In the genomic region with DNA sequence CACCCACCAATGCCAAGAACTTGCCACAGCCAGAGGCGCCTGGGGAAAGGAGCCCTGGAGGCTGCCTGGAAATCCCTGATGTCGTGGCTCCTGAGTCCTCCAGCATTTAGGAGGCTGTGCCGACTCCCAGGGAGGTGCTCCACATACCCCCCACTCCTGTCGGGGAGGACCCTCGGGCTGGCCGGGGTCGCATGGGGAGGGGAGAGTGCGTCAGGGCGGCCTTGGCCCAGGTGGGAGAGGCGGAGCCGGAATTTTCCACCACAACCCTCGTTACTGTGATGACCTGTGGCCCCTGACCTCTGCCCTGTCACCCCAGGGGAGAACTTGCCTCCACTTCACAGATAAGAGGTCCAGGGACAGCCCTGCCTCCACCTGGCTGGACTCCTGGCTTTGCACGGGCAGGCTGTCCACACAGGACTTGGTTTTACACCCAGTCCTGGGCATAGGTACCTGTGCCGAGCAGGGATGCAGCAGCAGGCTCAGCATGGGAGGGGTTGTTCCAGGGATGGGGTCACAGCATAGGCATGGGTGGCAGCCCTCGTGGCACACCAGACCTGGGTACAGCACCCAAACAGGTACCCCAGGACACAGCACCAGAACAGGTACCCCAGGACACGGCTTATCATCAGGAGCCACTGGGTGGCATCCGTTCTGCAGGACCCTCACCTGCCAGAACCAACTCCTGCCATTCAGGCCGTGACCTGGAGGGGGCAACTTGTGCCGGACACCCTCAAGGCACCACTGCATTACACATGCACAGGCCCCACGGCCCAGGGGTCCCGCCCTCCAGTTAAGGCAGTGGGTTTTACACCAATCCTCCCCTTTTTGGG, we compare ENCODE assay signal across 15 cellular contexts. TPM values are rescaled to one million over a fixed set of nuclear protein-coding genes. Genes with fewer than 3 reads are reported as not detected.
DNase-seq lines count a peak whose midpoint lies in the region; ATAC-seq and TF ChIP-seq lines count a peak whose summit lies in the region.
"Had no signal": no experiment of that assay in that cellular context is flagged by ENCODE, and none has a peak within 500 bp of the region (broad histone marks: within the 10 kb centered on the region; RNA-seq: fewer than 3 reads in every experiment).

No MANE protein-coding gene starts in this region.

- H3K4me3 Mint-ChIP-seq in neural crest cell, result no peak overlapping the region
- H3K4me3 Mint-ChIP-seq in activated naive CD8-positive, alpha-beta T cell treated with anti-CD3 and anti-CD28 coated beads, Interleukin-2, amount 50 U/mL, for 24 hours, result no peak overlapping the region
- H3K4me3 Mint-ChIP-seq: activated naive CD4-positive, alpha-beta T cell treated with anti-CD3 and anti-CD28 coated beads, Interleukin-2, amount 50 U/mL, for 24 hours had no signal

- in situ Hi-C loops in GM23248 (cut with MboI), result no loop called here

- no peak overlapping the region for H3K4me3 ChIP-seq in coronary artery
- H3K4me3 ChIP-seq in GM23248, result no peak overlapping the region
- H3K4me3 ChIP-seq: prostate gland had no signal

- TF ChIP-seq CTCF in GM12872 (IDR thresholded peaks at IDR 0.05; ENCODE audit: insufficient read depth, low read depth, low read length) (peak; percentile 56; the same call in 2 of the 3 replicates), coronary artery (IDR thresholded peaks at IDR 0.05) (no peak), neural crest cell (conservative IDR thresholded peaks at IDR 0.05) (peak; percentile 19)

- H3K9me3 ChIP-seq in GM23248 (ENCODE audit: low read depth), result no peaks in the 10 kb centered on the region
- H3K9me3 ChIP-seq: prostate gland had no signal

- no peak overlapping the region for H3K27ac Mint-ChIP-seq in neural crest cell (ENCODE audit: unreplicated experiment)
- H3K27ac Mint-ChIP-seq in activated naive CD8-positive, alpha-beta T cell treated with anti-CD3 and anti-CD28 coated beads, Interleukin-2, amount 50 U/mL, for 24 hours, result no peak overlapping the region
- H3K27ac Mint-ChIP-seq: activated naive CD4-positive, alpha-beta T cell treated with anti-CD3 and anti-CD28 coated beads, Interleukin-2, amount 50 U/mL, for 24 hours had no signal

- H3K79me2 ChIP-seq in GM23248 (ENCODE audit: insufficient read depth), result no peaks in the 10 kb centered on the region

- H3K4me2 ChIP-seq in GM23248 (ENCODE audit: unreplicated experiment), result no peak overlapping the region

- no peaks in the 10 kb centered on the region for H3K36me3 Mint-ChIP-seq in neural crest cell (ENCODE audit: low read depth)
- H3K36me3 Mint-ChIP-seq in activated naive CD8-positive, alpha-beta T cell treated with anti-CD3 and anti-CD28 coated beads, Interleukin-2, amount 50 U/mL, for 24 hours (ENCODE audit: low read depth), result no peaks in the 10 kb centered on the region

- peak; percentile 27 for DNase-seq in NAMALWA (ENCODE audit: low spot score)
- peak; percentile 67 for DNase-seq in coronary artery (ENCODE audit: low spot score)
- no peak for DNase-seq in neural crest cell (ENCODE audit: low read depth, low spot score)
- DNase-seq in inferior parietal cortex (ENCODE audit: extremely low spot score), result no peak
- no peak for DNase-seq in GM23248
- no peak for DNase-seq in activated naive CD8-positive, alpha-beta T cell treated with anti-CD3 and anti-CD28 coated beads, Interleukin-2, amount 50 U/mL, for 24 hours
- DNase-seq: glutamatergic neuron, mesenchymal stem cell, NCI-H1092 treated with DMSO at 0.1 percent for 48 hours, NCI-H82 had no signal

- 56 to 57% methylated on average over 20 to 21 of the region's 21 CpGs for WGBS in GM23248 (ENCODE audit: low coverage in 1 of 2, low lambda C conversion rate in 2 of 2, missing lambda C conversion rate in 2 of 2), 2 experiments

- H3K27me3 ChIP-seq in GM23248 (replicated peaks; ENCODE audit: insufficient read depth), result no peaks in the 10 kb centered on the region; the same call in 1 of the 2 replicates

- no peak overlapping the region for H3K27ac ChIP-seq in coronary artery
- no peak overlapping the region for H3K27ac ChIP-seq in GM23248
- H3K27ac ChIP-seq: prostate gland had no signal

- no peaks in the 10 kb centered on the region for H3K9me2 ChIP-seq in GM23248 (ENCODE audit: insufficient read depth)

- H3K36me3 ChIP-seq in GM23248 (ENCODE audit: low read depth), result no peaks in the 10 kb centered on the region
- H3K36me3 ChIP-seq: prostate gland had no signal

- H3F3A ChIP-seq in GM23248 (ENCODE audit: insufficient read depth), result no peaks in the 10 kb centered on the region

- H3K4me1 Mint-ChIP-seq in neural crest cell, result no peaks in the 10 kb centered on the region
- H3K4me1 Mint-ChIP-seq in activated naive CD8-positive, alpha-beta T cell treated with anti-CD3 and anti-CD28 coated beads, Interleukin-2, amount 50 U/mL, for 24 hours, result no peaks in the 10 kb centered on the region
- H3K4me1 Mint-ChIP-seq: activated naive CD4-positive, alpha-beta T cell treated with anti-CD3 and anti-CD28 coated beads, Interleukin-2, amount 50 U/mL, for 24 hours had no signal

- no peak overlapping the region for H3K9ac ChIP-seq in GM23248

- no peak for ATAC-seq in GM18498 (IDR thresholded peaks at IDR 0.05; ENCODE audit: unreplicated experiment)
- no peak for ATAC-seq in activated naive CD8-positive, alpha-beta T cell treated with anti-CD3 and anti-CD28 coated beads, Interleukin-2, amount 50 U/mL, for 24 hours

- no peaks in the 10 kb centered on the region for H3K27me3 Mint-ChIP-seq in neural crest cell (ENCODE audit: low read depth)
- H3K27me3 Mint-ChIP-seq in activated naive CD8-positive, alpha-beta T cell treated with anti-CD3 and anti-CD28 coated beads, Interleukin-2, amount 50 U/mL, for 24 hours, result no peaks in the 10 kb centered on the region
- H3K27me3 Mint-ChIP-seq: activated naive CD4-positive, alpha-beta T cell treated with anti-CD3 and anti-CD28 coated beads, Interleukin-2, amount 50 U/mL, for 24 hours had no signal

- no peaks in the 10 kb centered on the region for H3K4me1 ChIP-seq in GM23248 (ENCODE audit: insufficient read depth)
- H3K4me1 ChIP-seq: prostate gland had no signal

- no peak overlapping the region for H2AFZ ChIP-seq in GM23248

- no peaks in the 10 kb centered on the region for H4K20me1 ChIP-seq in GM23248 (ENCODE audit: insufficient read depth)

- no peaks in the 10 kb centered on the region for H3K9me3 Mint-ChIP-seq in neural crest cell
- H3K9me3 Mint-ChIP-seq in activated naive CD8-positive, alpha-beta T cell treated with anti-CD3 and anti-CD28 coated beads, Interleukin-2, amount 50 U/mL, for 24 hours, result peaks cover 9% of the 10 kb centered on the region

RNA-seq across cellular contexts. Expression of gene AGXT, which starts 12.3 kb away (rescaled TPM):
- total RNA-seq in neural crest cell, result not detected in 2 replicates
- not detected in 2 replicates for total RNA-seq in GM23248 (2014; rRNA removed; shearing (Covaris generic))
- polyA plus RNA-seq in GM23248 (2016; fragmentation: Nextera tagmentation; extraction: Ambion mirVana), result not detected in 2 replicates
- total RNA-seq: prostate gland; T-helper 1 cell treated with Interleukin-12 subunit alpha and Interleukin-12 subunit beta and Interleukin-4 antibody, amounts not matched to agents 30 ng/mL and 1 ng/mL, for 36 hours had no signal

RNA-seq across cellular contexts. Expression of gene KIF1A, which starts 36.3 kb away (rescaled TPM):
- total RNA-seq in neural crest cell, result 90.9 and 91.3 TPM in 2 replicates
- total RNA-seq in GM23248 (2014; rRNA removed; shearing (Covaris generic)), result under 0.01 TPM in 1 of 2 replicates, not detected in the other
- 0.05 and 0.22 TPM in 2 replicates for polyA plus RNA-seq in GM23248 (2016; fragmentation: Nextera tagmentation; extraction: Ambion mirVana)

RNA-seq across cellular contexts. Expression of gene MAB21L4, which starts 39.6 kb away (rescaled TPM):
- not detected in 2 replicates for total RNA-seq in neural crest cell
- total RNA-seq in GM23248 (2014; rRNA removed; shearing (Covaris generic)), result not detected in 2 replicates
- polyA plus RNA-seq in GM23248 (2016; fragmentation: Nextera tagmentation; extraction: Ambion mirVana), result not detected in 2 replicates
- total RNA-seq: T-helper 1 cell treated with Interleukin-12 subunit alpha and Interleukin-12 subunit beta and Interleukin-4 antibody, amounts not matched to agents 30 ng/mL and 1 ng/mL, for 36 hours had no signal

RNA-seq across cellular contexts. Expression of gene CROCC2, which starts 49.8 kb away (rescaled TPM):
- not detected in 2 replicates for total RNA-seq in neural crest cell
- under 0.01 and 2.4 TPM in 2 replicates for total RNA-seq in GM23248 (2014; rRNA removed; shearing (Covaris generic))
- polyA plus RNA-seq in GM23248 (2016; fragmentation: Nextera tagmentation; extraction: Ambion mirVana), result not detected in 2 replicates
- total RNA-seq: T-helper 1 cell treated with Interleukin-12 subunit alpha and Interleukin-12 subunit beta and Interleukin-4 antibody, amounts not matched to agents 30 ng/mL and 1 ng/mL, for 36 hours had no signal

Comparison
In these comparisons a context has a peak if more than half of its experiments do, and no peak if none do; other contexts are left out.
1. DNase-seq: peak in NAMALWA (single experiment) and coronary artery (single experiment); none in neural crest cell (single experiment), inferior parietal cortex (single experiment), GM23248 (single experiment) and activated naive CD8-positive, alpha-beta T cell treated with anti-CD3 and anti-CD28 coated beads, Interleukin-2, amount 50 U/mL, for 24 hours (single experiment).
2. RNA of gene KIF1A, which starts 36.3 kb away (total RNA-seq): 90.9 to 91.3 TPM in neural crest cell; under 0.01 TPM in GM23248; every median in the first group is over 10 times any median in the second.